ENCODE assay signal across 1 cellular context in the genomic region with DNA sequence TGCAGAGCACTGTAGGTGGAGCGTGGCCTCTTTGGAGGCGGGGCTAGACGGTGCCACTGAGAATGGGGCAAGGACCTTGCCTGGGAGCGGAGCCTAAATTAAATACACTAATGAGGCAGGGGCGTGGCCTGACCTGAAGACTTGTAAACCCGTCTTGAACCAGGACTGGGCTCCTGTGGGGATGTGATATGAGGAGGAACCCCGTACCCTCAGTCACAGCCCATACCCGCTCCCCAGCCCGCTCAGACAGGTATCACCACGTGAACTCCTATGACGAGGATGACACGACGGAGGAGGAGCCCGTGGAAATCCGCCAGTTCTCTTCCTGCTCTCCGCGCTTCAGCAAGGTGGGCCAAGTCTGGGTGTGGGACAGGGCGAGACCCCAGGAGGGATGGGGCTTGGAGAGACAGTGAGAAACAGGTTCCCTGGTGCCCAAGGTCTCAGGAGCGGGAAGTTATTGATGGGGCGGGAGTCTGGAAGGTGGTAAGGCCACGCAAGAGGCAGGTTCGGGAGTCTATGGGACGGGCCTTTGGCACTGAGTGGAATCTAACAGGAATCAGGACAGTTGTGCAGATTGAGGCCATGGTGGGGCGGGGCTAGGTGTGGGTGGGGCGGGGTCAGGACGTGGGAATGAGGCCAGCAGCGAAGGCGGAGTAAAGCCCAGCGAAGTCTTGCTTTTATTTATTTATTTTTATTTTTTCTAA.
TF ChIP-seq lines count a peak whose summit lies in the region.

No MANE protein-coding gene starts in this region.

TF ChIP-seq in H1, 55 proteins besides CTCF, POLR2A, EP300 and RAD21:
- no peak for TF ChIP-seq RFX5 (IDR thresholded peaks at IDR 0.05; ENCODE audit: borderline replicate concordance, low read depth, low read length)
- TF ChIP-seq NRF1 (IDR thresholded peaks at IDR 0.05; ENCODE audit: low read depth, low read length), result no peak
- no peak for TF ChIP-seq SUZ12 (IDR thresholded peaks at IDR 0.05; ENCODE audit: low read length)
- no peak for TF ChIP-seq SAP30 (IDR thresholded peaks at IDR 0.05; ENCODE audit: insufficient read depth, insufficient replicate concordance, low read length)
- TF ChIP-seq RBBP5 (IDR thresholded peaks at IDR 0.05; ENCODE audit: borderline replicate concordance, low read depth, low read length), result no peak
- TF ChIP-seq, protein P1, sequence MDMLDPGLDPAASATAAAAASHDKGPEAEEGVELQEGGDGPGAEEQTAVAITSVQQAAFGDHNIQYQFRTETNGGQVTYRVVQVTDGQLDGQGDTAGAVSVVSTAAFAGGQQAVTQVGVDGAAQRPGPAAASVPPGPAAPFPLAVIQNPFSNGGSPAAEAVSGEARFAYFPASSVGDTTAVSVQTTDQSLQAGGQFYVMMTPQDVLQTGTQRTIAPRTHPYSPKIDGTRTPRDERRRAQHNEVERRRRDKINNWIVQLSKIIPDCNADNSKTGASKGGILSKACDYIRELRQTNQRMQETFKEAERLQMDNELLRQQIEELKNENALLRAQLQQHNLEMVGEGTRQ (IDR thresholded peaks at IDR 0.05; ENCODE audit: low read length), result no peak
- TF ChIP-seq, protein P2, sequence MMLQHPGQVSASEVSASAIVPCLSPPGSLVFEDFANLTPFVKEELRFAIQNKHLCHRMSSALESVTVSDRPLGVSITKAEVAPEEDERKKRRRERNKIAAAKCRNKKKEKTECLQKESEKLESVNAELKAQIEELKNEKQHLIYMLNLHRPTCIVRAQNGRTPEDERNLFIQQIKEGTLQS (IDR thresholded peaks at IDR 0.05; ENCODE audit: insufficient read depth, low read depth, low read length), result no peak
- no peak for TF ChIP-seq EZH2 (IDR thresholded peaks at IDR 0.05; ENCODE audit: low read depth, low read length, severe bottlenecking)
- TF ChIP-seq BCL11A (IDR thresholded peaks at IDR 0.05; ENCODE audit: low read depth in 2 of 2, low read length in 2 of 2), result no peak
- no peak for TF ChIP-seq SP1 (IDR thresholded peaks at IDR 0.05; ENCODE audit: low read depth, low read length)
- no peak for TF ChIP-seq SIN3A (conservative IDR thresholded peaks at IDR 0.05 in 1 of 2, IDR thresholded peaks at IDR 0.05 in 1 of 2; ENCODE audit: low read depth in 1 of 2, low read length in 2 of 2)
- TF ChIP-seq TAF1 (IDR thresholded peaks at IDR 0.05; ENCODE audit: low read depth, low read length), result no peak
- no peak for TF ChIP-seq TBP (IDR thresholded peaks at IDR 0.05; ENCODE audit: low read depth, low read length)
- TF ChIP-seq POLR2AphosphoS5 (IDR thresholded peaks at IDR 0.05; ENCODE audit: low read depth, low read length), result no peak
